In genomic region chr3:9846931-9847488, GRCh38 we compare ENCODE assay signal across 28 cellular contexts. TPM values are rescaled to one million over a fixed set of nuclear protein-coding genes. Genes with fewer than 3 reads are reported as not detected.
"Had no signal": no experiment of that assay in that cellular context is flagged by ENCODE, and none has a peak within 500 bp of the region (broad histone marks: within the 10 kb centered on the region; RNA-seq: fewer than 3 reads in every experiment).

No MANE protein-coding gene starts in this region.

- H2AFZ ChIP-seq: neural progenitor cell had no signal

- H3K4me1 ChIP-seq: prostate gland had no signal

- DNase-seq: hippocampal formation; immature natural killer cell; kidney; left colon; left lung; mesendoderm; naive B cell; natural killer cell; ovary; retina; stimulated activated CD4-positive, alpha-beta T cell treated with anti-CD3 and anti-CD28 coated beads, Interleukin-12 subunit alpha, Interleukin-12 subunit beta, amount 100 ng/mL, for 4 hours; stimulated activated CD4-positive, alpha-beta T cell treated with anti-CD3 and anti-CD28 coated beads, Interleukin-15, amount 100 ng/mL, for 24 hours; stimulated activated CD4-positive, alpha-beta T cell treated with anti-CD3 and anti-CD28 coated beads, Interleukin-2, amount 100 ng/mL, for 24 hours; stimulated activated CD4-positive, alpha-beta T cell treated with anti-CD3 and anti-CD28 coated beads, Interleukin-4, amount 100 ng/mL, for 1 hour; stimulated activated naive CD4-positive, alpha-beta T cell had no signal

- H3K36me3 ChIP-seq: left lung, neural progenitor cell, ovary, prostate gland, thoracic aorta, upper lobe of left lung, vagina had no signal

- H3K9ac ChIP-seq: neural progenitor cell had no signal

- H3K4me3 ChIP-seq: left lung, lung, neural progenitor cell, ovary, prostate gland, skin epidermis, suprapubic skin, thoracic aorta, tibial nerve, upper lobe of left lung, vagina had no signal

- H3K27me3 ChIP-seq: left lung, ovary, suprapubic skin, tibial nerve, upper lobe of left lung, vagina had no signal

- H3K9me3 ChIP-seq: left lung, ovary, prostate gland, suprapubic skin, thoracic aorta, tibial nerve, upper lobe of left lung, vagina had no signal

- H3K27ac ChIP-seq: left lung, neural progenitor cell, ovary, prostate gland, skin epidermis, suprapubic skin, thoracic aorta, tibial nerve, upper lobe of left lung, vagina had no signal

- H3K4me2 ChIP-seq: neural progenitor cell had no signal

- ATAC-seq: left colon, left lung, natural killer cell, sciatic nerve had no signal

RNA-seq across cellular contexts. Expression of gene CIDEC, which starts 33.0 kb away (rescaled TPM):
- total RNA-seq: kidney, left lung, lung, mesothelial cell of epicardium, mononuclear cell, natural killer cell, upper lobe of left lung, urinary bladder had no signal
- polyA plus RNA-seq: immature natural killer cell had no signal
